Comparison of ENCODE assay signal across 24 cellular contexts in the genomic region with DNA sequence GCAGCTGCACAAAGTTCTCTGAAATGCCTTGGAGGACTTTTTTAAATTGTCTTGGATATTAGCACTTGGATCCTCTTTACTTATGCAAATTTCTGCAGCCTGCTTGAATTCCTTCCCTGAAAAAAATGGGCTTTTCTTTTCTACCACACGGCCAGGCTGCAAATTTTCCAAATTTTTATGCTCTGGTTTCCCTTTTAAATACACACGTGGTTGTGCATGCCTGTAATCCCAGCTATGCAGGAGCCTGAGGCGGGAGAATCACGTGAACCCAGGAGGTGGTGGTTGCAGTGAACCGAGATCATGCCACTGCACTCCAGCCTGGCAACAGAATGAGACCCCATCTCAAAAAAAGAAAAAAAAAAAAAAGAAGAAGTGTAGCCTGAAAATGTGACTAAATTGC.
"Had no signal": no experiment of that assay in that cellular context is flagged by ENCODE, and none has a peak within 500 bp of the region (broad histone marks: within the 10 kb centered on the region; RNA-seq: fewer than 3 reads in every experiment).

No MANE protein-coding gene starts in this region.

- H3K4me3 ChIP-seq: colonic mucosa, esophagus squamous epithelium, gastrocnemius medialis, heart left ventricle, hepatocyte, left lung, lower lobe of right lung, mucosa of descending colon had no signal

- H3K27me3 Mint-ChIP-seq: dendritic cell treated with granulocyte-macrophage colony-stimulating factor and Interleukin-4, amounts not matched to agents 40 ng/mL and 50 ng/mL, for 4 days; effector memory CD8-positive, alpha-beta T cell had no signal

- H3K4me1 Mint-ChIP-seq: endodermal cell had no signal

- H3K4me3 Mint-ChIP-seq: dendritic cell treated with granulocyte-macrophage colony-stimulating factor and Interleukin-4, amounts not matched to agents 40 ng/mL and 50 ng/mL, for 4 days; effector memory CD8-positive, alpha-beta T cell; endodermal cell; mesothelial cell of epicardium had no signal

- H3K27me3 ChIP-seq: colonic mucosa, heart left ventricle, hepatocyte, left lung had no signal

- H3K9me3 ChIP-seq: colonic mucosa, gastrocnemius medialis had no signal

- ATAC-seq: effector memory CD8-positive, alpha-beta T cell; esophagus mucosa; gastrocnemius medialis; heart left ventricle; left cardiac atrium; left lung; left ventricle myocardium superior; lower lobe of right lung; mucosa of descending colon had no signal

- H2AFZ ChIP-seq: hepatocyte had no signal

- H3K36me3 Mint-ChIP-seq: mesothelial cell of epicardium had no signal

- H3K27ac Mint-ChIP-seq: dendritic cell treated with granulocyte-macrophage colony-stimulating factor and Interleukin-4, amounts not matched to agents 40 ng/mL and 50 ng/mL, for 4 days; effector memory CD8-positive, alpha-beta T cell; endodermal cell; mesothelial cell of epicardium had no signal

- H3K36me3 ChIP-seq: colonic mucosa, esophagus squamous epithelium, gastrocnemius medialis, heart left ventricle, left lung, lower lobe of right lung had no signal

- H3K4me1 ChIP-seq: colonic mucosa, esophagus squamous epithelium, gastrocnemius medialis, heart left ventricle, left lung, lower lobe of right lung had no signal

- H3K79me2 ChIP-seq: hepatocyte had no signal

- H3K4me2 ChIP-seq: hepatocyte had no signal

- H3K27ac ChIP-seq: colonic mucosa, epithelial cell of prostate, esophagus squamous epithelium, gastrocnemius medialis, heart left ventricle, hepatocyte, left lung, lower lobe of right lung had no signal

- DNase-seq: colonic mucosa; cortex of kidney; effector CD8-positive, alpha-beta T cell; effector memory CD8-positive, alpha-beta T cell; endodermal cell; erythroblast; esophagus squamous epithelium; foreskin fibroblast; foreskin melanocyte; gastrocnemius medialis; glutamatergic neuron; heart left ventricle; hypothalamus; left cardiac atrium; left lung; left ventricle myocardium superior; lower lobe of right lung; mesenchymal stem cell; mucosa of descending colon had no signal
